In the genomic region with DNA sequence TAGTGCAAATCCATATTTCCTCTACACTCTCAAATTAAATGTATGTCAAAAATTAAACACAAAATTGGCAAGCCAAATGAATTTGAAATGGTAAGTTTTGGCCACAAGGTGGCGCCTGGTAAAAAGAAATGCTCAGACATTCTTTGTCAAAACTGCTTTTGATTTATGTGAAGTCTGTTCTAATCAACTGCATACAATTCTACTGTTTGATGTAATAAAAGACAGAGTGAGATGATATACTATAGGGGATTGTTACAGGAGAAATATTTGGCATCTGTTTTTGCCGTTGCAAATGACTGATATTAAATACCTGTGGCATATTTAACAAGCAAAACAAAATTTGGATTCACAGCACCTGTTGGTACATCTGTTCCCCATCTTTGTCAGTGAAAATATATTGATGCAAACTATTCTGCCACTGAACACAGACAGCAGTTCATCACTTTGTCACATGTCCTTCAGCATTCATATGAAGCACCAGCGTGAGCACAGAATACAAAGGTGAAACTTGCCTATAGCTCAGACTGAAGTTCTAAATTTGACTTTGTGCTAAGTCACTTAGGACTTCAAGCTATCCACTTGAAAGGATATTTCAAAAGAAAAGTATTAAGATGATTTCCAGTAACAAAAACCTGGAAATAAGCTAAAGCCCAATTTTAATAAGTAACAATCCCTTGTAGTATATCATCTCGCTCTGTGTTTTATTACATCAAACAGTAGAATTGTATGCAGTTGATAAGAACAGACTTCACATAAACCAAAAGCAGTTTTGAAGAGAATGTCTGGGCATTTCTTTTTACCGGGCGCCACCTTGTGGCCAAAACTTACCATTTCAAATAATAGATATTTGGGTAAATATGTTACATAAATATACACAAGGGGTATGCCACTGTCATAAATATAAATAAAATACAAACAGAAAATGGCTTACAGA, we compare ENCODE assay signal across 8 cellular contexts. TPM values are rescaled to one million over a fixed set of nuclear protein-coding genes. Genes with fewer than 3 reads are reported as not detected.
A peak's percentile ranks its signal among the peaks of the same experiment; 100 is the strongest.
DNase-seq lines count a peak whose midpoint lies in the region; ATAC-seq and TF ChIP-seq lines count a peak whose summit lies in the region.

No MANE protein-coding gene starts in this region.

- no peaks in the 10 kb centered on the region for H3K9me3 ChIP-seq in HEK293 (ENCODE audit: control insufficient read depth, insufficient read depth, low read depth, low read length)
- no peaks in the 10 kb centered on the region for H3K9me3 ChIP-seq in fibroblast of lung (ENCODE audit: control insufficient read depth, insufficient read depth, low read depth, low read length)
- H3K9me3 ChIP-seq in thyroid gland, result no peaks in the 10 kb centered on the region

- DNase-seq in AG20443 (ENCODE audit: low spot score) (peak; percentile 42), OCI-M1 (lab: John Stamatoyannopoulos, UW) (peak; percentile 88), fibroblast of lung (ENCODE audit: low read depth in 2 of 2) (peak; percentile 48 to 78), occipital lobe (lab: John Stamatoyannopoulos, UW) (peak; percentile 15), thyroid gland (peak; percentile 44 to 61)
- DNase-seq in activated T-cell treated with anti-CD3 and anti-CD28 coated beads, Interleukin-2, amount 50 U/mL, for 24 hours, result peak; percentile 57

- H3K36me3 ChIP-seq in HEK293 (ENCODE audit: control insufficient read depth in 2 of 2, insufficient read depth in 1 of 2, low read length in 2 of 2), result peaks cover 3 to 6% of the 10 kb centered on the region in 2 experiments; a peak in 2 of 3 replicates
- H3K36me3 ChIP-seq in fibroblast of lung (ENCODE audit: control insufficient read depth, insufficient read depth, low read length), result peaks cover 3% of the 10 kb centered on the region
- peaks cover 0 to 8% of the 10 kb centered on the region in 2 donors for H3K36me3 ChIP-seq in thyroid gland

- peak overlapping the region; percentile 31 for H3K27ac Mint-ChIP-seq in activated T-cell treated with anti-CD3 and anti-CD28 coated beads, Interleukin-2, amount 50 U/mL, for 24 hours

- POLR2A ChIA-PET in HEK293 (lab: Yijun Ruan, JAX), result no interaction called here

- no peak for ATAC-seq in HG02571 (IDR thresholded peaks at IDR 0.05; ENCODE audit: unreplicated experiment)

- H3K4me2 ChIP-seq in fibroblast of lung (ENCODE audit: extremely low read depth, insufficient read depth, low read length), result no peak overlapping the region

- H3K27me3 ChIP-seq in fibroblast of lung (ENCODE audit: control insufficient read depth, insufficient read depth, low read length), result no peaks in the 10 kb centered on the region
- no peaks in the 10 kb centered on the region for H3K27me3 ChIP-seq in thyroid gland

- H4K20me1 ChIP-seq in fibroblast of lung (ENCODE audit: control insufficient read depth, extremely low read depth, insufficient read depth, low read length), result no peaks in the 10 kb centered on the region

- TF ChIP-seq CTCF in HEK293 (tag by site-specific recombination; IDR thresholded peaks at IDR 0.05) (peak; percentile 44; the same call in 1 of the 2 replicates), fibroblast of lung (conservative IDR thresholded peaks at IDR 0.05 in 1 of 2, IDR thresholded peaks at IDR 0.05 in 1 of 2; ENCODE audit: low read depth in 1 of 2, low read length in 2 of 2) (peak; percentile 58 to 66), thyroid gland (IDR thresholded peaks at IDR 0.05) (peak; percentile 39 to 87 (median 64))

- H3K9me3 Mint-ChIP-seq in activated T-cell treated with anti-CD3 and anti-CD28 coated beads, Interleukin-2, amount 50 U/mL, for 24 hours, result no peaks in the 10 kb centered on the region

- H3K9ac ChIP-seq in fibroblast of lung (ENCODE audit: insufficient read depth, low read length), result no peak overlapping the region

- H3K4me1 ChIP-seq in HEK293 (ENCODE audit: control insufficient read depth, insufficient read depth, low read length) (0 out of 2 replicates have a peak, but pooled peaks cover 2% of the 10 kb centered on the region), fibroblast of lung (ENCODE audit: control insufficient read depth, extremely low read depth, insufficient read depth, low read length) (no peaks in the 10 kb centered on the region), thyroid gland (peaks cover 3 to 6% of the 10 kb centered on the region in 2 donors)

- H3K4me3 ChIP-seq in HEK293 (ENCODE audit: low read depth, low read length) (no peak overlapping the region), fibroblast of lung (replicated peaks in 1 of 4; ENCODE audit: control extremely low read depth in 1 of 4, insufficient read depth in 1 of 4, low read depth in 3 of 4, low read length in 4 of 4) (no peak overlapping the region), thyroid gland (replicated peaks in 1 of 3) (no peak overlapping the region)

- H3K27me3 Mint-ChIP-seq in activated T-cell treated with anti-CD3 and anti-CD28 coated beads, Interleukin-2, amount 50 U/mL, for 24 hours, result peaks cover 2% of the 10 kb centered on the region

- WGBS in thyroid gland, 2 donors, result 15 to 20% methylated on average over 6 of the region's 6 CpGs

- intact Hi-C loops in thyroid gland (cut with DNase I), result no loop called here

- no peak overlapping the region for H3K4me3 Mint-ChIP-seq in activated T-cell treated with anti-CD3 and anti-CD28 coated beads, Interleukin-2, amount 50 U/mL, for 24 hours

- CTCF ChIA-PET in HEK293 (lab: Yijun Ruan, JAX), result interaction anchor here (0.5 to 3.6 kb wide), 69 partner anchors 9 to 1447 kb away, joined by 3 to 50 read pairs (median 4); partner anchors contain the start of genes CH25H, FAS, IFIT1 and IFIT2

- H2AFZ ChIP-seq in fibroblast of lung (ENCODE audit: low read length), result no peak overlapping the region

- H3K79me2 ChIP-seq in fibroblast of lung (ENCODE audit: control insufficient read depth, insufficient read depth, low read length), result no peaks in the 10 kb centered on the region

- no peak for TF ChIP-seq POLR2A in thyroid gland (IDR thresholded peaks at IDR 0.05)

- H3K27ac ChIP-seq in HEK293 (ENCODE audit: extremely low read depth, low read depth, low read length), result no peak overlapping the region
- no peak overlapping the region for H3K27ac ChIP-seq in fibroblast of lung (ENCODE audit: insufficient read depth, low read length)
- peak overlapping the region in 2 of 3 donors; percentile 5 to 15 for H3K27ac ChIP-seq in thyroid gland

- peaks cover 11% of the 10 kb centered on the region for H3K4me1 Mint-ChIP-seq in activated T-cell treated with anti-CD3 and anti-CD28 coated beads, Interleukin-2, amount 50 U/mL, for 24 hours (ENCODE audit: low read depth)

- peaks cover 25% of the 10 kb centered on the region for H3K36me3 Mint-ChIP-seq in activated T-cell treated with anti-CD3 and anti-CD28 coated beads, Interleukin-2, amount 50 U/mL, for 24 hours (ENCODE audit: low read depth)

TF ChIP-seq in HEK293, 187 proteins besides CTCF, POLR2A, EP300 and RAD21 (continues in another document):
- peak; percentile 29; the same call in 1 of the 2 replicates for TF ChIP-seq MEIS1 (CRISPR knock-in tag; IDR thresholded peaks at IDR 0.05; ENCODE audit: borderline replicate concordance)
- TF ChIP-seq SCRT2 (tag by site-specific recombination; IDR thresholded peaks at IDR 0.05), result peak; percentile 95
- no peak for TF ChIP-seq ZNF610 (tag by site-specific recombination; IDR thresholded peaks at IDR 0.05; ENCODE audit: borderline replicate concordance)
- TF ChIP-seq ZSCAN16 (tag by site-specific recombination; IDR thresholded peaks at IDR 0.05), result no peak
- peak; percentile 74 for TF ChIP-seq ZNF660 (tag by site-specific recombination; IDR thresholded peaks at IDR 0.05)
- 0 out of 2 replicates have a peak, but pooled peaks have one; percentile 16 for TF ChIP-seq ZEB2 (tag by site-specific recombination; IDR thresholded peaks at IDR 0.05)
- peak; percentile 77 for TF ChIP-seq SCRT1 (tag by site-specific recombination; IDR thresholded peaks at IDR 0.05; ENCODE audit: borderline replicate concordance)
- TF ChIP-seq TSHZ1 (tag by site-specific recombination; IDR thresholded peaks at IDR 0.05; ENCODE audit: borderline replicate concordance), result peak; percentile 32; the same call in 1 of the 2 replicates
- 0 out of 2 replicates have a peak, but pooled peaks have one; percentile 16 for TF ChIP-seq TRIM28 (IDR thresholded peaks at IDR 0.05; ENCODE audit: borderline replicate concordance, low read length)
- TF ChIP-seq ZFP37 (tag by site-specific recombination; IDR thresholded peaks at IDR 0.05), result 0 out of 2 replicates have a peak, but pooled peaks have one; percentile 17
- no peak for TF ChIP-seq ZNF549 (tag by site-specific recombination; IDR thresholded peaks at IDR 0.05)

RNA-seq across cellular contexts. Expression of gene CH25H, which starts 10.2 kb away (rescaled TPM):
- 8.2 and 17.7 TPM in 2 replicates for total RNA-seq in fibroblast of lung
- 0.42 and 1.7 TPM in 2 replicates for polyA plus RNA-seq in fibroblast of lung
- polyA plus RNA-seq in fibroblast of lung (2012), result 0.73 and 2.9 TPM in 2 replicates
- 2.4 and 14.3 TPM in 2 replicates for polyA minus RNA-seq in fibroblast of lung (ENCODE audit: low replicate concordance)
- total RNA-seq in occipital lobe, result 0.78 TPM
- total RNA-seq in thyroid gland, result 1 to 10 TPM in 2 of 4 donors, under 1 TPM in 1, not detected in 1; 0.44 to 6.3 (median 3.4) TPM

RNA-seq across cellular contexts. Expression of gene LIPA, which starts 34.3 kb away (rescaled TPM):
- total RNA-seq in fibroblast of lung, result 47.8 and 72.3 TPM in 2 replicates
- polyA plus RNA-seq in fibroblast of lung, result 80.6 and 105 TPM in 2 replicates
- 55.8 and 67.1 TPM in 2 replicates for polyA plus RNA-seq in fibroblast of lung (2012)
- polyA minus RNA-seq in fibroblast of lung (ENCODE audit: low replicate concordance), result 16.8 and 23.1 TPM in 2 replicates
- 39.9 TPM for total RNA-seq in occipital lobe
- 10 to 100 TPM; 29.1 to 45.8 (median 33.9) TPM for total RNA-seq in thyroid gland

Comparison
In these comparisons a context has a peak if more than half of its experiments do, and no peak if none do; other contexts are left out.
1. DNase-seq: peak in every context shown above with its lines; median percentile 88 in OCI-M1; 63 in fibroblast of lung; 57 in activated T-cell treated with anti-CD3 and anti-CD28 coated beads, Interleukin-2, amount 50 U/mL, for 24 hours; 52 in thyroid gland; 42 in AG20443; 15 in occipital lobe.
2. H3K27ac ChIP-seq: peak in thyroid gland (2 of 3); none in HEK293 (single experiment) and fibroblast of lung (single experiment).
3. Peak in every context shown above with its lines, with median percentiles within 50 percentile points of each other: CTCF ChIP-seq.